9 cellular contexts compared by ENCODE assay signal in the genomic region with DNA sequence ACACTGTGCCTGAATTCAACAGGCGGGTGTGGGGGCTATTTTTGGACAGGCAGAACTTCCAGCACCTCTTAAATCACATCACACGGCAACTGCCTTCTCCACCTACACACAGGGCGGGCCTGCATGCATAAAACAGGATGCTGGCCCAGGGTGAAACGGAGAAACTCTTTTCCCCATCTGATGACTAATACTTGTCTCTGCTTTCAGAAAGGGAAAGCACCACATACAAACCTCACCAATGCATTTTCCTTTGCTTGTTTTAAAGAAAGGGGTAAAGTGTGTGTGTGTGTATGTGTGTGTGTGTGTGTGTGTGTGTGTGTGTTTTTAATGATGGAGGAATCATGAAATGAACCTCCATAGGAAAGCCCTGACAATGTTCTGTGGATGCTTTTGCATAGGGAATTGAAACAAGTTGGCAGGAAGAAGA. TPM values are rescaled to one million over a fixed set of nuclear protein-coding genes. Genes with fewer than 3 reads are reported as not detected.
A peak's percentile ranks its signal among the peaks of the same experiment; 100 is the strongest.
DNase-seq lines count a peak whose midpoint lies in the region; ATAC-seq and TF ChIP-seq lines count a peak whose summit lies in the region.
"Had no signal": no experiment of that assay in that cellular context is flagged by ENCODE, and none has a peak within 500 bp of the region (broad histone marks: within the 10 kb centered on the region; RNA-seq: fewer than 3 reads in every experiment).

No MANE protein-coding gene starts in this region.

- H3K9ac ChIP-seq in colonic mucosa (ENCODE audit: low read depth in 2 of 2, low read length in 2 of 2), result no peak overlapping the region

- no peak overlapping the region for H3K27ac ChIP-seq in colonic mucosa
- H3K27ac ChIP-seq: SJCRH30 had no signal

- H3K27me3 ChIP-seq in kidney epithelial cell (ENCODE audit: control insufficient read depth, insufficient read depth, low read length) (no peaks in the 10 kb centered on the region), colonic mucosa (no peaks in the 10 kb centered on the region)
- H3K27me3 ChIP-seq: SJCRH30 had no signal

- no peaks in the 10 kb centered on the region for H3K4me1 ChIP-seq in colonic mucosa

- H3K36me3 ChIP-seq in kidney epithelial cell (ENCODE audit: control insufficient read depth, insufficient read depth, low read length) (no peaks in the 10 kb centered on the region), colonic mucosa (no peaks in the 10 kb centered on the region)
- H3K36me3 ChIP-seq: SJCRH30 had no signal

- ATAC-seq in GM18858 (IDR thresholded peaks at IDR 0.05; ENCODE audit: unreplicated experiment), result peak; percentile 100

- intact Hi-C loops in colonic mucosa (cut with DNase I), result no loop called here

- H3K9me3 ChIP-seq in colonic mucosa, result no peaks in the 10 kb centered on the region
- H3K9me3 ChIP-seq: SJCRH30 had no signal

- 0 out of 2 replicates have a peak overlapping the region, but pooled peaks have one; percentile 10 for H3K4me3 ChIP-seq in HFF-Myc (replicated peaks; ENCODE audit: low read depth, low read length)
- H3K4me3 ChIP-seq in kidney epithelial cell (ENCODE audit: low read depth, low read length), result no peak overlapping the region
- H3K4me3 ChIP-seq in colonic mucosa, result no peak overlapping the region
- H3K4me3 ChIP-seq: SJCRH30 had no signal

- no peak for TF ChIP-seq CTCF in HFF-Myc (IDR thresholded peaks at IDR 0.05; ENCODE audit: low read depth, low read length, missing control alignments)
- TF ChIP-seq CTCF in kidney epithelial cell (IDR thresholded peaks at IDR 0.05; ENCODE audit: insufficient read depth, low read length, poor library complexity, severe bottlenecking), result no peak
- no peak for TF ChIP-seq CTCF in colonic mucosa (IDR thresholded peaks at IDR 0.05)

- DNase-seq in HFF-Myc (ENCODE audit: extremely low read depth, low read depth) (peak; percentile 92), RKO (ENCODE audit: low spot score) (peak; percentile 25), kidney epithelial cell (ENCODE audit: low read depth) (peak; percentile 34), activated gamma-delta T cell treated with Interleukin-2 at 50 U/mL for 16 hours (no peak), NCI-H2196 treated with DMSO at 0.1 percent for 48 hours (lab: John Stamatoyannopoulos, UW; ENCODE audit: unreplicated experiment) (no peak), iPS-NIHi11 (ENCODE audit: low spot score) (no peak), colonic mucosa (no peak)

RNA-seq across cellular contexts. Expression of gene SPAG17, which starts 48.5 kb away (rescaled TPM):
- total RNA-seq in kidney epithelial cell (0.13 and 7.7 TPM in 2 replicates), colonic mucosa (not detected)

Comparison
In these comparisons a context has a peak if more than half of its experiments do, and no peak if none do; other contexts are left out.
1. DNase-seq: peak in HFF-Myc (single experiment), RKO (single experiment) and kidney epithelial cell (single experiment); none in activated gamma-delta T cell treated with Interleukin-2 at 50 U/mL for 16 hours (single experiment), NCI-H2196 treated with DMSO at 0.1 percent for 48 hours (single experiment), iPS-NIHi11 (single experiment) and colonic mucosa (single experiment).